ENCODE assay signal across 10 cellular contexts in genomic region chrX:152917969-152918579, GRCh38.
"Had no signal": no experiment of that assay in that cellular context is flagged by ENCODE, and none has a peak within 500 bp of the region (broad histone marks: within the 10 kb centered on the region; RNA-seq: fewer than 3 reads in every experiment).

No MANE protein-coding gene starts in this region.

- H3K36me3 ChIP-seq: breast epithelium, pancreas, tibial artery had no signal

- H3K4me3 ChIP-seq: breast epithelium, esophagus squamous epithelium, pancreas, smooth muscle cell, tibial artery had no signal

- H3K27ac ChIP-seq: breast epithelium, esophagus squamous epithelium, pancreas, tibial artery had no signal

- ATAC-seq: activated CD4-positive, alpha-beta T cell treated with anti-CD3 and anti-CD28 coated beads for 36 hours; activated CD8-positive, alpha-beta T cell treated with anti-CD3 and anti-CD28 coated beads, Interleukin-2, amount 10 ng/mL, durations not matched to agents 7 days and 5 days had no signal

- DNase-seq: activated CD4-positive, alpha-beta T cell treated with anti-CD3 and anti-CD28 coated beads for 36 hours; activated CD8-positive, alpha-beta memory T cell treated with anti-CD3 and anti-CD28 coated beads, Interleukin-2, amount 50 U/mL, for 48 hours; activated CD8-positive, alpha-beta T cell treated with anti-CD3 and anti-CD28 coated beads, Interleukin-2, amount 10 ng/mL, durations not matched to agents 7 days and 5 days; esophagus squamous epithelium; pancreas; retina; SW 1271; tibial artery had no signal

- H3K9me3 ChIP-seq: breast epithelium, esophagus squamous epithelium, pancreas, tibial artery had no signal

- H3K27me3 ChIP-seq: esophagus squamous epithelium, pancreas, tibial artery had no signal

- H3K4me1 ChIP-seq: breast epithelium, esophagus squamous epithelium, pancreas, tibial artery had no signal
